In genomic region chr22:20393705-20394476, GRCh38 we compare ENCODE assay signal across 8 cellular contexts. TPM values are rescaled to one million over a fixed set of nuclear protein-coding genes. Genes with fewer than 3 reads are reported as not detected.
DNase-seq lines count a peak whose midpoint lies in the region; ATAC-seq and TF ChIP-seq lines count a peak whose summit lies in the region.

ZNF74 (plus strand) TSS chr22:20394151; CDS start chr22:20394629, 478 bp downstream.

- H3K9me3 ChIP-seq in Caco-2 = no peaks in the 10 kb centered on the region

- CTCF ChIA-PET in Caco-2 (lab: Charles Lee) = interaction anchor here (0.6 to 2.3 kb wide), 2 partner anchors 24 to 718 kb away, joined by 4 to 10 read pairs; no protein-coding TSS in a partner anchor

- BruUV-seq in Caco-2 (replicated peaks; lab: Mats Ljungman, UMichigan) = no TSS peak

- H3K36me3 ChIP-seq in Caco-2 (ENCODE audit: control insufficient read depth, insufficient read depth, low read length) = no peaks in the 10 kb centered on the region

- H3K9me3 Mint-ChIP-seq in Caco-2 (ENCODE audit: unreplicated experiment) (no peaks in the 10 kb centered on the region), nephron progenitor cell (peaks cover 6% of the 10 kb centered on the region)

- H3K4me3 Mint-ChIP-seq in Caco-2 (ENCODE audit: unreplicated experiment) = peak within 1 kb of the TSS; percentile 83
- H3K4me3 Mint-ChIP-seq in nephron progenitor cell = peak within 1 kb of the TSS; percentile 85

- H3K36me3 Mint-ChIP-seq in Caco-2 (ENCODE audit: insufficient read depth, unreplicated experiment) (peaks cover 4% of the 10 kb centered on the region), nephron progenitor cell (ENCODE audit: low read depth) (peaks cover 14% of the 10 kb centered on the region)

- H3K4me1 Mint-ChIP-seq in Caco-2 (ENCODE audit: low read depth, unreplicated experiment) (no peaks in the 10 kb centered on the region), nephron progenitor cell (peaks cover 45% of the 10 kb centered on the region)

- DNase-seq in Caco-2 (peak; percentile 88 to 90), LNCaP clone FGC (ENCODE audit: low read depth) (peak; percentile 81), SIG-M5 treated with dmso at 0.1 percent for 504 hours (lab: John Stamatoyannopoulos, UW; ENCODE audit: unreplicated experiment) (peak; percentile 83), activated gamma-delta T cell treated with Interleukin-2 at 50 U/mL for 16 hours (peak; percentile 81), foreskin fibroblast (peak; percentile 90 to 97), nephron progenitor cell (peak; percentile 86)
- DNase-seq in stimulated activated naive CD8-positive, alpha-beta T cell treated with anti-CD3 and anti-CD28 coated beads, Interleukin-15, Interleukin-2, amounts not matched to agents 100 U/mL and 50 U/mL, for 24 hours = peak; percentile 84

- TF ChIP-seq CTCF in Caco-2 (IDR thresholded peaks at IDR 0.05; ENCODE audit: insufficient read depth in 1 of 2, low read depth in 1 of 2, low read length in 1 of 2, severe bottlenecking in 1 of 2, unreplicated experiment in 1 of 2) (no peak), LNCaP clone FGC (IDR thresholded peaks at IDR 0.05; ENCODE audit: control insufficient read depth, extremely low read depth, insufficient read depth) (no peak), foreskin fibroblast (IDR thresholded peaks at IDR 0.05; ENCODE audit: low read depth, low read length) (no peak), nephron progenitor cell (IDR thresholded peaks at IDR 0.05) (no peak)

- peaks cover 3% of the 10 kb centered on the region for H3K27me3 Mint-ChIP-seq in Caco-2 (ENCODE audit: insufficient read depth, unreplicated experiment)
- peaks cover 26% of the 10 kb centered on the region for H3K27me3 Mint-ChIP-seq in nephron progenitor cell (ENCODE audit: low read depth, poor library complexity)

- peaks cover 9% of the 10 kb centered on the region for H3K4me1 ChIP-seq in Caco-2

- POLR2A ChIA-PET in Caco-2 (lab: Charles Lee) = interaction anchor here (0.6 to 0.9 kb wide), 3 partner anchors 65 to 1225 kb away, joined by 3 to 7 read pairs (median 4); no protein-coding TSS in a partner anchor

- peak within 1 kb of the TSS; percentile 75 for H3K27ac Mint-ChIP-seq in Caco-2 (ENCODE audit: unreplicated experiment)
- H3K27ac Mint-ChIP-seq in nephron progenitor cell = peak within 1 kb of the TSS; percentile 94

- intact Hi-C loops in Caco-2 (cut with micrococcal nuclease; ENCODE audit: unreplicated experiment) = no loop called here

- no peaks in the 10 kb centered on the region for H3K27me3 ChIP-seq in Caco-2 (replicated peaks; ENCODE audit: control insufficient read depth, insufficient read depth, low read length)

- ATAC-seq in GM21528 (IDR thresholded peaks at IDR 0.05; ENCODE audit: low FRiP score, unreplicated experiment) = peak; percentile 59
- ATAC-seq in stimulated activated naive CD8-positive, alpha-beta T cell treated with anti-CD3 and anti-CD28 coated beads, Interleukin-15, Interleukin-2, amounts not matched to agents 100 U/mL and 50 U/mL, for 24 hours = peak; percentile 92

- H3K4me3 ChIP-seq in Caco-2 (ENCODE audit: low read depth, low read length) = peak within 1 kb of the TSS; percentile 75
- peak within 1 kb of the TSS; percentile 83 for H3K4me3 ChIP-seq in LNCaP clone FGC (ENCODE audit: low read depth, low read length)
- H3K4me3 ChIP-seq in foreskin fibroblast (ENCODE audit: low read depth in 1 of 2, low read length in 2 of 2) = peak within 1 kb of the TSS; percentile 76 to 87

RNA-seq across cellular contexts. Expression of gene ZNF74, which starts in this region (rescaled TPM):
- total RNA-seq in Caco-2 (2022) = 14.5 and 15.6 TPM in 2 replicates

Comparison
In these comparisons a context has a peak if more than half of its experiments do, and no peak if none do; other contexts are left out.
1. Peak in every context shown above with its lines: DNase-seq, ATAC-seq and H3K4me3 ChIP-seq.